1 cellular context compared by ENCODE assay signal in the genomic region with DNA sequence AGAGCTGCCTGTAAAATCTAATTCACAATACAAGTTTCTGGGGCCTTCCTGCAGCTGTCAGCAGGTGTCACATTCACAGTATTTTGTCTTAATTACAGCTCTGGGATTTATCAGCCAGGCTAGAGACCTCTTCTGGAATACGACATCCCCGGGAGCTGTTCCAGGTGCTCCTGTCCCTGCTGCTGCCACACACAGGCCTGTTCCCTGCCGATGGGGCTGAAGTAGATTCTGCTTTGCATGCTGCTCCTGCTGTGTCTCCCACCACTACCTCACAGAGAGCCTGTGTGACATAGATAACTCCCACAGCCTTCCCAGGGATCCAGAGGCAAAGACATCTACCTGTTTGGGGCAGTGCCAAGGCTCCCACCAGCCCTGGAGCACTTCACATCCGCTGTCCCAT.
TF ChIP-seq lines count a peak whose summit lies in the region.

No MANE protein-coding gene starts in this region.

TF ChIP-seq in WTC11, 78 proteins besides CTCF, POLR2A, EP300 and RAD21 (continued from another document):
- TF ChIP-seq, protein P1, sequence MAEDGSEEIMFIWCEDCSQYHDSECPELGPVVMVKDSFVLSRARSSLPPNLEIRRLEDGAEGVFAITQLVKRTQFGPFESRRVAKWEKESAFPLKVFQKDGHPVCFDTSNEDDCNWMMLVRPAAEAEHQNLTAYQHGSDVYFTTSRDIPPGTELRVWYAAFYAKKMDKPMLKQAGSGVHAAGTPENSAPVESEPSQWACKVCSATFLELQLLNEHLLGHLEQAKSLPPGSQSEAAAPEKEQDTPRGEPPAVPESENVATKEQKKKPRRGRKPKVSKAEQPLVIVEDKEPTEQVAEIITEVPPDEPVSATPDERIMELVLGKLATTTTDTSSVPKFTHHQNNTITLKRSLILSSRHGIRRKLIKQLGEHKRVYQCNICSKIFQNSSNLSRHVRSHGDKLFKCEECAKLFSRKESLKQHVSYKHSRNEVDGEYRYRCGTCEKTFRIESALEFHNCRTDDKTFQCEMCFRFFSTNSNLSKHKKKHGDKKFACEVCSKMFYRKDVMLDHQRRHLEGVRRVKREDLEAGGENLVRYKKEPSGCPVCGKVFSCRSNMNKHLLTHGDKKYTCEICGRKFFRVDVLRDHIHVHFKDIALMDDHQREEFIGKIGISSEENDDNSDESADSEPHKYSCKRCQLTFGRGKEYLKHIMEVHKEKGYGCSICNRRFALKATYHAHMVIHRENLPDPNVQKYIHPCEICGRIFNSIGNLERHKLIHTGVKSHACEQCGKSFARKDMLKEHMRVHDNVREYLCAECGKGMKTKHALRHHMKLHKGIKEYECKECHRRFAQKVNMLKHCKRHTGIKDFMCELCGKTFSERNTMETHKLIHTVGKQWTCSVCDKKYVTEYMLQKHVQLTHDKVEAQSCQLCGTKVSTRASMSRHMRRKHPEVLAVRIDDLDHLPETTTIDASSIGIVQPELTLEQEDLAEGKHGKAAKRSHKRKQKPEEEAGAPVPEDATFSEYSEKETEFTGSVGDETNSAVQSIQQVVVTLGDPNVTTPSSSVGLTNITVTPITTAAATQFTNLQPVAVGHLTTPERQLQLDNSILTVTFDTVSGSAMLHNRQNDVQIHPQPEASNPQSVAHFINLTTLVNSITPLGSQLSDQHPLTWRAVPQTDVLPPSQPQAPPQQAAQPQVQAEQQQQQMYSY (CRISPR knock-in tag; IDR thresholded peaks at IDR 0.05) = no peak
- TF ChIP-seq TP53 (CRISPR knock-in tag; IDR thresholded peaks at IDR 0.05) = no peak
- TF ChIP-seq, protein P2, sequence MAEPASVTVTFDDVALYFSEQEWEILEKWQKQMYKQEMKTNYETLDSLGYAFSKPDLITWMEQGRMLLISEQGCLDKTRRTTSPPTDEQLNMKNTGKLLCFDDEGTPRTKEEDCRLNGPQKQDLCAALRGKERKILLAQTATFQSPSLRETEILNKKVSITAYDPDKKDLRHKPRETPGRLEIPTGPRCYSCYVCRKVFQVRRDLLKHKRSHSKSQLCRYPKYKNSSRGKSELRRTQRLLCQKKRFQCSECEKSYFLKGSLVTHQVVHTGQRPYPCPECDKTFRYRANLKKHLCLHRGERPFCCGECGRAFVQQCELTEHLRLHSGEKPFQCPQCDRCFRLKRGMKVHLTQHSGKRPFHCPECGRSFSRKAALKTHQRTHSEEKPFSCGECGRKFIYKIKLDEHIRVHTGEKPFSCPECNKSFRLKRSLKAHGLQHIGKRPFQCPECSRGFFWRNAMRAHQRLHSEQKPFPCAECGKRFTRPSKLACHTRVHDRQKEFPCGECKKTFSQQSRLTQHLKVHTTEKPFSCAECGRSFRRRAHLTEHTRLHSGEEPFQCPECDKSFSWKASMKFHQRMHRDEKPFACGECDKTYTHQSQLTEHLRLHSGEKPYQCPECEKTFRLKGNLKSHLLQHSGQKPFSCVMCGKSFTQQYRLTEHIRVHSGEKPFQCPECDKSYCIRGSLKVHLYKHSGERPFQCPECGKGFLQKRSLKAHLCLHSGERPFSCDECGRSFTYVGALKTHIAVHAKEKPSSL (CRISPR knock-in tag; conservative IDR thresholded peaks at IDR 0.05) = no peak
- TF ChIP-seq, protein P3, sequence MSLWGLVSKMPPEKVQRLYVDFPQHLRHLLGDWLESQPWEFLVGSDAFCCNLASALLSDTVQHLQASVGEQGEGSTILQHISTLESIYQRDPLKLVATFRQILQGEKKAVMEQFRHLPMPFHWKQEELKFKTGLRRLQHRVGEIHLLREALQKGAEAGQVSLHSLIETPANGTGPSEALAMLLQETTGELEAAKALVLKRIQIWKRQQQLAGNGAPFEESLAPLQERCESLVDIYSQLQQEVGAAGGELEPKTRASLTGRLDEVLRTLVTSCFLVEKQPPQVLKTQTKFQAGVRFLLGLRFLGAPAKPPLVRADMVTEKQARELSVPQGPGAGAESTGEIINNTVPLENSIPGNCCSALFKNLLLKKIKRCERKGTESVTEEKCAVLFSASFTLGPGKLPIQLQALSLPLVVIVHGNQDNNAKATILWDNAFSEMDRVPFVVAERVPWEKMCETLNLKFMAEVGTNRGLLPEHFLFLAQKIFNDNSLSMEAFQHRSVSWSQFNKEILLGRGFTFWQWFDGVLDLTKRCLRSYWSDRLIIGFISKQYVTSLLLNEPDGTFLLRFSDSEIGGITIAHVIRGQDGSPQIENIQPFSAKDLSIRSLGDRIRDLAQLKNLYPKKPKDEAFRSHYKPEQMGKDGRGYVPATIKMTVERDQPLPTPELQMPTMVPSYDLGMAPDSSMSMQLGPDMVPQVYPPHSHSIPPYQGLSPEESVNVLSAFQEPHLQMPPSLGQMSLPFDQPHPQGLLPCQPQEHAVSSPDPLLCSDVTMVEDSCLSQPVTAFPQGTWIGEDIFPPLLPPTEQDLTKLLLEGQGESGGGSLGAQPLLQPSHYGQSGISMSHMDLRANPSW (CRISPR knock-in tag; conservative IDR thresholded peaks at IDR 0.05; ENCODE audit: low read depth) = no peak
- TF ChIP-seq, protein P4, sequence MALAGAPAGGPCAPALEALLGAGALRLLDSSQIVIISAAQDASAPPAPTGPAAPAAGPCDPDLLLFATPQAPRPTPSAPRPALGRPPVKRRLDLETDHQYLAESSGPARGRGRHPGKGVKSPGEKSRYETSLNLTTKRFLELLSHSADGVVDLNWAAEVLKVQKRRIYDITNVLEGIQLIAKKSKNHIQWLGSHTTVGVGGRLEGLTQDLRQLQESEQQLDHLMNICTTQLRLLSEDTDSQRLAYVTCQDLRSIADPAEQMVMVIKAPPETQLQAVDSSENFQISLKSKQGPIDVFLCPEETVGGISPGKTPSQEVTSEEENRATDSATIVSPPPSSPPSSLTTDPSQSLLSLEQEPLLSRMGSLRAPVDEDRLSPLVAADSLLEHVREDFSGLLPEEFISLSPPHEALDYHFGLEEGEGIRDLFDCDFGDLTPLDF (CRISPR knock-in tag; IDR thresholded peaks at IDR 0.05) = no peak
- TF ChIP-seq RELA (CRISPR knock-in tag; IDR thresholded peaks at IDR 0.05; ENCODE audit: borderline replicate concordance) = no peak
- TF ChIP-seq ESRRA (CRISPR knock-in tag; IDR thresholded peaks at IDR 0.05; ENCODE audit: borderline replicate concordance) = no peak
